18 cellular contexts compared by ENCODE assay signal in genomic region chr15:41556657-41557056, GRCh38. TPM values are rescaled to one million over a fixed set of nuclear protein-coding genes. Genes with fewer than 3 reads are reported as not detected.
"Had no signal": no experiment of that assay in that cellular context is flagged by ENCODE, and none has a peak within 500 bp of the region (broad histone marks: within the 10 kb centered on the region; RNA-seq: fewer than 3 reads in every experiment).

No MANE protein-coding gene starts in this region.

- H3K4me3 Mint-ChIP-seq: activated CD4-positive, alpha-beta T cell treated with anti-CD3 and anti-CD28 coated beads for 36 hours; activated CD8-positive, alpha-beta T cell treated with anti-CD3 and anti-CD28 coated beads, Interleukin-2, amount 10 ng/mL, durations not matched to agents 7 days and 5 days; natural killer cell treated with Interleukin-12 subunit alpha and Interleukin-12 subunit beta and Interleukin-15 and Interleukin-18, amount 100 ng/mL, for 72 hours had no signal

- H3K36me3 Mint-ChIP-seq: natural killer cell treated with Interleukin-12 subunit alpha and Interleukin-12 subunit beta and Interleukin-15 and Interleukin-18, amount 100 ng/mL, for 72 hours had no signal

- H3K36me3 ChIP-seq: colonic mucosa, heart right ventricle, prostate gland, transverse colon, WERI-Rb-1 had no signal

- DNase-seq: activated CD4-positive, alpha-beta T cell treated with anti-CD3 and anti-CD28 coated beads for 36 hours; activated CD8-positive, alpha-beta memory T cell treated with anti-CD3 and anti-CD28 coated beads, Interleukin-2, amount 50 U/mL, for 48 hours; activated CD8-positive, alpha-beta T cell treated with anti-CD3 and anti-CD28 coated beads, Interleukin-2, amount 10 ng/mL, durations not matched to agents 7 days and 5 days; activated naive CD4-positive, alpha-beta T cell treated with Interleukin-2 at 50 U/mL for 16 hours; colonic mucosa; effector CD4-positive, alpha-beta T cell; heart right ventricle; islet precursor cell; spleen; stimulated activated CD4-positive, alpha-beta T cell treated with anti-CD3 and anti-CD28 coated beads, Interleukin-1b, Interleukin-23, amount 100 ng/mL, for 48 hours; stimulated activated naive B cell treated with anti-CD40 and anti-IgM and Interleukin-4, amounts not matched to agents 10 μg/mL and 1 μg/mL and 100 μg/mL, for 72 hours; transverse colon; WERI-Rb-1 had no signal

- H3K27me3 ChIP-seq: colonic mucosa had no signal

- H3K9me3 ChIP-seq: colonic mucosa, heart right ventricle, prostate gland, spleen, transverse colon had no signal

- H3K4me3 ChIP-seq: colonic mucosa, heart right ventricle, prostate gland, spleen, transverse colon had no signal

- H3K27ac Mint-ChIP-seq: activated CD4-positive, alpha-beta T cell treated with anti-CD3 and anti-CD28 coated beads for 36 hours; activated CD8-positive, alpha-beta T cell treated with anti-CD3 and anti-CD28 coated beads, Interleukin-2, amount 10 ng/mL, durations not matched to agents 7 days and 5 days; natural killer cell treated with Interleukin-12 subunit alpha and Interleukin-12 subunit beta and Interleukin-15 and Interleukin-18, amount 100 ng/mL, for 72 hours; stimulated activated naive B cell treated with anti-CD40 and anti-IgM and Interleukin-4, amounts not matched to agents 10 μg/mL and 1 μg/mL and 100 μg/mL, for 72 hours had no signal

- H3K9me3 Mint-ChIP-seq: natural killer cell treated with Interleukin-12 subunit alpha and Interleukin-12 subunit beta and Interleukin-15 and Interleukin-18, amount 100 ng/mL, for 72 hours; stimulated activated naive B cell treated with anti-CD40 and anti-IgM and Interleukin-4, amounts not matched to agents 10 μg/mL and 1 μg/mL and 100 μg/mL, for 72 hours had no signal

- H3K4me1 ChIP-seq: colonic mucosa, prostate gland had no signal

- ATAC-seq: activated CD4-positive, alpha-beta T cell treated with anti-CD3 and anti-CD28 coated beads for 36 hours; activated CD8-positive, alpha-beta T cell treated with anti-CD3 and anti-CD28 coated beads, Interleukin-2, amount 10 ng/mL, durations not matched to agents 7 days and 5 days; heart right ventricle; left lobe of liver; natural killer cell treated with Interleukin-12 subunit alpha and Interleukin-12 subunit beta and Interleukin-15 and Interleukin-18, amount 100 ng/mL, for 72 hours; sciatic nerve; stimulated activated naive B cell treated with anti-CD40 and anti-IgM and Interleukin-4, amounts not matched to agents 10 μg/mL and 1 μg/mL and 100 μg/mL, for 72 hours had no signal

- H3K27ac ChIP-seq: colonic mucosa, heart right ventricle, prostate gland, transverse colon, WERI-Rb-1 had no signal

RNA-seq across cellular contexts. Expression of gene LTK, which starts 43.0 kb away (rescaled TPM):
- total RNA-seq: frontal cortex had no signal
